In the genomic region with DNA sequence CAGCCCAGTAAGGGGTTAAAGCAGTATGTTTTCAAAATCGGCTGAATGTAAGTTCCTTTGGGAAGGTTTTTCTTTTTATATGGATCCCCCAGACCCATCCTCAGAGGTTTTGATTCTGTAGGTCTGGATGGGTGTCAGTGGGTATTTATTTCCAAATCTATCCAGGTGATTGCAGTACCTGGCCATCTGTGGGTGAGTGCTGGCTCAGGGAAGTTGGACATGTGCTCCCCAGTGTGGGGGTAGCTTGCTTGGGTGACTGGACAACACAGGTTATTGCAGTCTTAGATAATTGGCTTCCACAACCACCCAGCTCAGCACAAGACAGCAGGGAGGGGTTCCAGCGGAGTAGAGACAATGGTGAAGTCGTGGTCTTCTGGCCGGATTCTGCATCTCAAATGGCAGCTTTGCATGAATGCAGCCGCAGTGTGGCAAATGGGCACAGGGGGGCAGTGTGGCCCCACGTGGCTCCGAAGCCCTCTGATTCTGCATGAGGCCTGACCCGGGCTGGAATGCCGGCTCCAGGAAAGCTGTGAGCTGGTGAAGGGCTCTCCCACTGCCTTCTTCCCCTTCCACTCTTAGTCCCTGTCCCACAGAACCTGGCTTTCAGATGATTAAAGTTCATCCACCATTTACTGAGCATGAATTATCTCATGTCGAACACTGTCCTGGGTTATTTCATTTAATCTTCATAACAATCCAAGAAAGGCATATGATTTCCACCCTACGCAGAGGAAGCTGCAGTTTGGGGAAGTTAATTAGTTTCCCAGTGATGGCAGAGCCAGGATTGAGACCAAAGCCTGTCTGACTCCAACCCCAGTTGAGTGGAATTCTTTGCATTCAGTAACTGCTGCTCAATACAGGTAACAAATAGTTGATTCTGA, we compare ENCODE assay signal across 8 cellular contexts.
A peak's percentile ranks its signal among the peaks of the same experiment; 100 is the strongest.
DNase-seq lines count a peak whose midpoint lies in the region; TF ChIP-seq lines count a peak whose summit lies in the region.

No MANE protein-coding gene starts in this region.

- no peak overlapping the region for H2BK20ac ChIP-seq in H9 (ENCODE audit: low read depth, low read length, poor library complexity, severe bottlenecking)

- H2AFZ ChIP-seq in H9 (ENCODE audit: low read length) = peak overlapping the region; percentile 93

- no peak overlapping the region; the same call in 1 of the 2 replicates for H3K14ac ChIP-seq in H9 (ENCODE audit: insufficient read depth, low read length)

- H4K8ac ChIP-seq in H9 (replicated peaks; ENCODE audit: insufficient read length, low read depth, low read length) = no peak overlapping the region

- H3K18ac ChIP-seq in H9 (ENCODE audit: insufficient read length, low read depth, low read length) = no peak overlapping the region

- no peaks in the 10 kb centered on the region for H4K20me1 ChIP-seq in H9 (ENCODE audit: control insufficient read depth, insufficient read depth, insufficient read length)

- DNase-seq in DMS79 (lab: John Stamatoyannopoulos, UW) (peak; percentile 32), H9 (peak; percentile 93), NCI-H2029 (lab: John Stamatoyannopoulos, UW) (peak; percentile 50), T47D (ENCODE audit: low read depth in 1 of 2, low spot score in 1 of 2) (peak; percentile 38 to 66), islet precursor cell (peak; percentile 93), NOMO-1 treated with DMSO at 0.1 percent for 48 hours (lab: John Stamatoyannopoulos, UW; ENCODE audit: unreplicated experiment) (no peak)
- DNase-seq in stimulated activated CD4-positive, alpha-beta T cell treated with anti-CD3 and anti-CD28 coated beads, Interleukin-15, amount 100 ng/mL, for 24 hours = peak; percentile 80

- peaks cover 2% of the 10 kb centered on the region; the same call in 1 of the 2 replicates for H3K27me3 Mint-ChIP-seq in H9 (ENCODE audit: low read depth)

- H3K4ac ChIP-seq in H9 (ENCODE audit: low read depth, low read length) = no peak overlapping the region

- no CpG with 5 or more reads among the region's 11 CpGs for WGBS in H9 (ENCODE audit: extremely low coverage, insufficient read length, low lambda C conversion rate)

- H3K27ac ChIP-seq in H9 (ENCODE audit: insufficient read length, low read depth, low read length) = no peak overlapping the region
- H3K27ac ChIP-seq in VCaP = peak overlapping the region; percentile 74

- no peaks in the 10 kb centered on the region for H3K36me3 Mint-ChIP-seq in H9 (ENCODE audit: insufficient read depth in 1 of 3, low read depth in 3 of 3)

- no peaks in the 10 kb centered on the region; a peak in 2 of 5 replicates for H3K9me3 Mint-ChIP-seq in H9

- H3K4me2 ChIP-seq in H9 (ENCODE audit: insufficient read depth, insufficient read length, low read length) = no peak overlapping the region

- H4K91ac ChIP-seq in H9 (ENCODE audit: insufficient read length, low read depth, low read length) = no peak overlapping the region

- no peak overlapping the region for H3K56ac ChIP-seq in H9 (ENCODE audit: insufficient read length, low read depth, low read length)

- H2BK5ac ChIP-seq in H9 (ENCODE audit: insufficient read length, low read length) = no peak overlapping the region

- peaks cover 27 to 30% of the 10 kb centered on the region in 2 experiments for H3K4me1 Mint-ChIP-seq in H9

- TF ChIP-seq CTCF in H9 (conservative IDR thresholded peaks at IDR 0.05) (peak; percentile 97), VCaP (conservative IDR thresholded peaks at IDR 0.05) (peak; percentile 98)

- in situ Hi-C loops in T47D (cut with HindIII; ENCODE audit: low pct_unique_long_range_greater_than_20kb, low sequenced_read_pairs) = no loop called here

- H3T11ph ChIP-seq in H9 (ENCODE audit: low read length) = no peak overlapping the region

- H3K9me3 ChIP-seq in H9 (ENCODE audit: control insufficient read depth, low read depth, low read length) = no peaks in the 10 kb centered on the region

- no peak overlapping the region for H2BK15ac ChIP-seq in H9 (ENCODE audit: low read depth, low read length)

- H3K79me1 ChIP-seq in H9 (ENCODE audit: insufficient read depth, low read depth, low read length, poor library complexity, severe bottlenecking) = no peaks in the 10 kb centered on the region

- H3K23me2 ChIP-seq in H9 (ENCODE audit: insufficient read length, low read depth, low read length, poor library complexity, severe bottlenecking) = no peaks in the 10 kb centered on the region

- no peak overlapping the region for H2AK5ac ChIP-seq in H9 (ENCODE audit: insufficient read length, low read length)

- no peaks in the 10 kb centered on the region for H3K27me3 ChIP-seq in H9 (ENCODE audit: insufficient read depth, low read length)

- H3K4me1 ChIP-seq in H9 (ENCODE audit: insufficient read depth, low read length) = peaks cover 6% of the 10 kb centered on the region; the same call in 1 of the 2 replicates

- no peaks in the 10 kb centered on the region for H3K79me2 ChIP-seq in H9 (ENCODE audit: insufficient read depth, low read length)

- H3K27ac Mint-ChIP-seq in H9 = no peak overlapping the region; a peak in 1 of 7 replicates

- H3K9ac ChIP-seq in H9 (ENCODE audit: extremely low read depth, insufficient read length, low read length) = no peak overlapping the region

- H3K23ac ChIP-seq in H9 (ENCODE audit: insufficient read length, low read depth, low read length) = no peak overlapping the region

- no peak overlapping the region for H2BK120ac ChIP-seq in H9 (ENCODE audit: low read depth, low read length, poor library complexity, severe bottlenecking)

- H2BK12ac ChIP-seq in H9 (ENCODE audit: insufficient read length, low read depth, low read length) = no peak overlapping the region

- no peak overlapping the region for H4K5ac ChIP-seq in H9 (ENCODE audit: insufficient read length, low read depth, low read length)

- H3K4me3 Mint-ChIP-seq in H9 = peak overlapping the region in 1 of 2 experiments; percentile 45; a peak in 1 of 5 replicates
